In the genomic region with DNA sequence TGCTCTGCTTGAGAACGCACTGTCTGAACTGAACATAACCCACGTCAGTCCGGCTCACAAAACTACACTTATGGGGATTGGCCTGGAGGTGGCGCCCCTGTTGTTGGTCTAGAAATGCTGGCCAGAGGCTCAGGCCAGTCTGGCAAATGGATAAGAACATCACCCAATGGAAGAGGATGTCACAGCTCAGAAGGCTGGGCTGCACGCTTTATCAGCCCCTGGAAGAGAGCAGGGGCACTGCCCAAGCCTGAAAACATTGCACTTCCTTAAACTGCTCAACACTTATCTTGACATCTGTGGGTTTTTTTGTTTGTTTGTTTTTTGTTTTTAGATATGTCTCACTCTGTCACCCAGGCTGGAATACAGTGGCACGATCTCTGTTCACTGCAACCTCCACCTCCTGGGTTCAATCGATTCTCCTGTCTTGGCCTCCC, we compare ENCODE assay signal across 8 cellular contexts. TPM values are rescaled to one million over a fixed set of nuclear protein-coding genes. Genes with fewer than 3 reads are reported as not detected.
DNase-seq lines count a peak whose midpoint lies in the region; ATAC-seq, FAIRE-seq and TF ChIP-seq lines count a peak whose summit lies in the region.

No MANE protein-coding gene starts in this region.

- no peak overlapping the region for H2AFZ ChIP-seq in endothelial cell of umbilical vein (ENCODE audit: low read depth, low read length)

- TF ChIP-seq CTCF in AG04450 (IDR thresholded peaks at IDR 0.05; ENCODE audit: low read depth, low read length) (peak; percentile 70), endothelial cell of umbilical vein (IDR thresholded peaks at IDR 0.05; ENCODE audit: extremely low read depth in 1 of 2, insufficient read depth in 1 of 2, low read depth in 1 of 2, low read length in 2 of 2) (peak; percentile 71 to 79)

- H3K27ac ChIP-seq in AG04450 (ENCODE audit: low read depth, low read length) (no peak overlapping the region), endothelial cell of umbilical vein (ENCODE audit: insufficient read depth, low read depth, low read length) (no peak overlapping the region)

- dilution Hi-C loops in endothelial cell of umbilical vein (cut with MboI; ENCODE audit: extremely low pct_ligation_motif_present, low sequenced_read_pairs) = no loop called here

- H3K9me3 Mint-ChIP-seq in activated CD4-positive, alpha-beta memory T cell treated with anti-CD3 and anti-CD28 coated beads for 36 hours = no peaks in the 10 kb centered on the region

- peak; percentile 56 for ATAC-seq in GM18520 (IDR thresholded peaks at IDR 0.05; ENCODE audit: unreplicated experiment)
- ATAC-seq in HG03175 (IDR thresholded peaks at IDR 0.05; ENCODE audit: unreplicated experiment) = peak; percentile 92

- H3K27me3 ChIP-seq in AG04450 (ENCODE audit: control insufficient read depth, insufficient read depth, low read length) (peaks cover 6% of the 10 kb centered on the region), endothelial cell of umbilical vein (ENCODE audit: control insufficient read depth in 2 of 2, insufficient read depth in 2 of 2, low read length in 2 of 2) (no peaks in the 10 kb centered on the region)

- intact Hi-C loops in activated CD4-positive, alpha-beta memory T cell treated with anti-CD3 and anti-CD28 coated beads for 36 hours (cut with micrococcal nuclease) = loop anchor here (10.0 kb wide), 1 partner anchor 664 kb away; no protein-coding TSS in a partner anchor
- intact Hi-C loops in endothelial cell of umbilical vein (cut with micrococcal nuclease) = loop anchor here (1.0 to 5.0 kb wide), 3 partner anchors 25 to 211 kb away; partner anchors contain the start of gene BPTF

- H3K9me3 ChIP-seq in AG04450 (ENCODE audit: control insufficient read depth, insufficient read depth, low read length) = no peaks in the 10 kb centered on the region
- no peaks in the 10 kb centered on the region for H3K9me3 ChIP-seq in endothelial cell of umbilical vein (replicated peaks; ENCODE audit: control insufficient read depth, insufficient read depth, low read length)

- no peak for TF ChIP-seq POLR2A in endothelial cell of umbilical vein (IDR thresholded peaks at IDR 0.05; ENCODE audit: low read depth, low read length)

- H3K36me3 Mint-ChIP-seq in activated CD4-positive, alpha-beta memory T cell treated with anti-CD3 and anti-CD28 coated beads for 36 hours = no peaks in the 10 kb centered on the region

- H3K36me3 ChIP-seq in endothelial cell of umbilical vein (ENCODE audit: control insufficient read depth in 2 of 2, extremely low read depth in 1 of 2, insufficient read depth in 2 of 2, low read length in 2 of 2) = no peaks in the 10 kb centered on the region

- BruUV-seq in endothelial cell of umbilical vein (replicated peaks; lab: Mats Ljungman, UMichigan) = no TSS peak

- H3K9ac ChIP-seq in endothelial cell of umbilical vein (replicated peaks; ENCODE audit: extremely low read depth, insufficient read depth, low read length) = no peak overlapping the region

- H3K4me3 ChIP-seq in AG04450 (ENCODE audit: low read depth, low read length) (no peak overlapping the region), endothelial cell of umbilical vein (replicated peaks in 1 of 3; ENCODE audit: insufficient read depth in 1 of 3, low read depth in 1 of 3, low read length in 3 of 3) (no peak overlapping the region)

- no peaks in the 10 kb centered on the region for H3K27me3 Mint-ChIP-seq in activated CD4-positive, alpha-beta memory T cell treated with anti-CD3 and anti-CD28 coated beads for 36 hours

- no peaks in the 10 kb centered on the region for H3K79me2 ChIP-seq in endothelial cell of umbilical vein (ENCODE audit: control insufficient read depth, insufficient read depth, low read length)

- CTCF ChIA-PET in AG04450 (lab: Charles Lee) (interaction anchor here (0.8 to 1.6 kb wide), 6 partner anchors 9 to 127 kb away, joined by 3 to 12 read pairs (median 3); no protein-coding TSS in a partner anchor), endothelial cell of umbilical vein (lab: Charles Lee) (interaction anchor here (0.6 to 2.9 kb wide), 18 partner anchors 9 to 216 kb away, joined by 3 to 15 read pairs (median 3); partner anchors contain the start of gene BPTF)
- CTCF ChIA-PET in activated CD4-positive, alpha-beta memory T cell treated with anti-CD3 and anti-CD28 coated beads for 36 hours (lab: Charles Lee) = interaction anchor here (0.8 to 1.9 kb wide), 6 partner anchors 10 to 210 kb away, joined by 3 to 5 read pairs (median 3); no protein-coding TSS in a partner anchor

- FAIRE-seq in endothelial cell of umbilical vein (lab: Jason Lieb, UNC) = peak; percentile 94

- no peaks in the 10 kb centered on the region for H3K4me1 ChIP-seq in endothelial cell of umbilical vein (ENCODE audit: control insufficient read depth, extremely low read depth, insufficient read depth, low read length)

- POLR2A ChIA-PET in AG04450 (lab: Yijun Ruan, JAX) (no interaction called here), endothelial cell of umbilical vein (lab: Charles Lee) (no interaction called here)
- POLR2A ChIA-PET in activated CD4-positive, alpha-beta memory T cell treated with anti-CD3 and anti-CD28 coated beads for 36 hours (lab: Charles Lee) = no interaction called here

- H3K4me2 ChIP-seq in endothelial cell of umbilical vein (ENCODE audit: insufficient read depth, low read length) = no peak overlapping the region

- H3K4me1 Mint-ChIP-seq in activated CD4-positive, alpha-beta memory T cell treated with anti-CD3 and anti-CD28 coated beads for 36 hours (ENCODE audit: low read depth) = no peaks in the 10 kb centered on the region

- H3K9me1 ChIP-seq in endothelial cell of umbilical vein (replicated peaks; ENCODE audit: control insufficient read depth, extremely low read depth, insufficient read depth, low read length) = no peaks in the 10 kb centered on the region

- DNase-seq in AG04450 (ENCODE audit: low read depth, low spot score) (peak; percentile 26), NCI-H524 treated with DMSO at 0.1 percent for 48 hours (lab: John Stamatoyannopoulos, UW) (peak; percentile 33), endothelial cell of umbilical vein (ENCODE audit: low read depth, low spot score) (peak; percentile 85), midbrain (lab: John Stamatoyannopoulos, UW) (peak; percentile 67)
- peak; percentile 75 for DNase-seq in activated CD4-positive, alpha-beta memory T cell treated with anti-CD3 and anti-CD28 coated beads for 36 hours
- peak; percentile 33 to 50 for DNase-seq in stimulated activated CD8-positive, alpha-beta memory T cell treated with anti-CD3 and anti-CD28 coated beads, Interleukin-7, amount 100 ng/mL, for 48 hours (ENCODE audit: extremely low read depth in 1 of 2, low read depth in 1 of 2)

- no peak overlapping the region for H3K4me3 Mint-ChIP-seq in activated CD4-positive, alpha-beta memory T cell treated with anti-CD3 and anti-CD28 coated beads for 36 hours

- H3K27ac Mint-ChIP-seq in activated CD4-positive, alpha-beta memory T cell treated with anti-CD3 and anti-CD28 coated beads for 36 hours = no peak overlapping the region

- no peaks in the 10 kb centered on the region for H4K20me1 ChIP-seq in endothelial cell of umbilical vein (replicated peaks; ENCODE audit: control insufficient read depth, extremely low read depth, insufficient read depth, low read length)

TF ChIP-seq in endothelial cell of umbilical vein, 7 proteins besides CTCF, POLR2A, EP300 and RAD21:
- no peak for TF ChIP-seq JUN (IDR thresholded peaks at IDR 0.05; ENCODE audit: borderline replicate concordance, insufficient read depth, insufficient read length, low read depth)
- no peak for TF ChIP-seq MYC (IDR thresholded peaks at IDR 0.05; ENCODE audit: low read depth, low read length)
- no peak for TF ChIP-seq MAX (IDR thresholded peaks at IDR 0.05; ENCODE audit: insufficient read depth, insufficient read length)
- no peak for TF ChIP-seq GATA2 (IDR thresholded peaks at IDR 0.05; ENCODE audit: insufficient read depth, insufficient read length, low read depth, low read length)
- TF ChIP-seq POLR2AphosphoS5 (IDR thresholded peaks at IDR 0.05; ENCODE audit: insufficient read depth, low read depth, low read length) = no peak
- no peak for TF ChIP-seq EZH2 (IDR thresholded peaks at IDR 0.05; ENCODE audit: borderline replicate concordance, low read depth, low read length, severe bottlenecking)
- TF ChIP-seq FOS (IDR thresholded peaks at IDR 0.05; ENCODE audit: borderline replicate concordance, insufficient read depth, low read length) = no peak

RNA-seq across cellular contexts. Expression of gene BPTF, which starts 24.8 kb away (rescaled TPM):
- polyA plus RNA-seq in AG04450 (2011; rRNA removed) = 34.9 and 46.0 TPM in 2 replicates
- 70.8 and 88.4 TPM in 2 replicates for polyA minus RNA-seq in AG04450 (2011; rRNA and poly(A)+ RNA removed)
- total RNA-seq in activated CD4-positive, alpha-beta memory T cell treated with anti-CD3 and anti-CD28 coated beads for 36 hours = 10 to 100 TPM; 67.6 to 71.4 TPM
- 78.6 and 88.1 TPM in 2 replicates for total RNA-seq in endothelial cell of umbilical vein
- 41.0 and 47.7 TPM in 2 replicates for polyA plus RNA-seq in endothelial cell of umbilical vein
- 37.8 and 41.5 TPM in 2 replicates for polyA plus RNA-seq in endothelial cell of umbilical vein (2011; cell fraction: cytosol; rRNA removed)
- 88.1 and 105 TPM in 2 replicates for polyA plus RNA-seq in endothelial cell of umbilical vein (2011; cell fraction: nucleus; rRNA removed)
- 40.8 and 51.1 TPM in 2 replicates for polyA plus RNA-seq in endothelial cell of umbilical vein (2012)
- polyA minus RNA-seq in endothelial cell of umbilical vein = 111 and 121 TPM in 2 replicates
- polyA minus RNA-seq in endothelial cell of umbilical vein (2011; cell fraction: cytosol; rRNA and poly(A)+ RNA removed) = 41.9 TPM
- 139 and 186 TPM in 2 replicates for polyA minus RNA-seq in endothelial cell of umbilical vein (2011; cell fraction: nucleus; rRNA and poly(A)+ RNA removed)

Comparison
In these comparisons a context has a peak if more than half of its experiments do, and no peak if none do; other contexts are left out.
1. DNase-seq: peak in every context shown above with its lines; median percentile 85 in endothelial cell of umbilical vein; 75 in activated CD4-positive, alpha-beta memory T cell treated with anti-CD3 and anti-CD28 coated beads for 36 hours; 67 in midbrain; 42 in stimulated activated CD8-positive, alpha-beta memory T cell treated with anti-CD3 and anti-CD28 coated beads, Interleukin-7, amount 100 ng/mL, for 48 hours; 33 in NCI-H524 treated with DMSO at 0.1 percent for 48 hours; 26 in AG04450.